ENCODE assay signal across 7 cellular contexts in genomic region chr2:49770919-49771318, GRCh38.
DNase-seq lines count a peak whose midpoint lies in the region; ATAC-seq and TF ChIP-seq lines count a peak whose summit lies in the region.

No MANE protein-coding gene starts in this region.

- no peak overlapping the region for H2AFZ ChIP-seq in parathyroid adenoma

- H3K27ac ChIP-seq in parathyroid adenoma: no peak overlapping the region

- H3K27me3 ChIP-seq in parathyroid adenoma (ENCODE audit: control insufficient read depth, insufficient read depth, low read length): no peaks in the 10 kb centered on the region

- H3K9ac ChIP-seq in parathyroid adenoma: no peak overlapping the region

- H3K4me3 ChIP-seq in epithelial cell of proximal tubule (ENCODE audit: low read depth, low read length) (no peak overlapping the region), parathyroid adenoma (ENCODE audit: low read depth, low read length) (no peak overlapping the region)

- H3K4me1 ChIP-seq in parathyroid adenoma: no peaks in the 10 kb centered on the region

- H3K4me2 ChIP-seq in parathyroid adenoma (ENCODE audit: low read length): no peak overlapping the region

- TF ChIP-seq CTCF in epithelial cell of proximal tubule (conservative IDR thresholded peaks at IDR 0.05; ENCODE audit: low read depth, low read length): peak; percentile 92
- peak; percentile 7 for TF ChIP-seq CTCF in parathyroid adenoma (IDR thresholded peaks at IDR 0.05)

- peak; percentile 44 for ATAC-seq in GM18858 (IDR thresholded peaks at IDR 0.05; ENCODE audit: unreplicated experiment)
- no peak for ATAC-seq in T-helper 17 cell

- H3K36me3 ChIP-seq in parathyroid adenoma (ENCODE audit: control insufficient read depth, insufficient read depth, low read length): no peaks in the 10 kb centered on the region

- no peaks in the 10 kb centered on the region for H3K27me3 Mint-ChIP-seq in T-helper 17 cell

- H3K9me3 ChIP-seq in parathyroid adenoma (ENCODE audit: control insufficient read depth, low read length) (no peaks in the 10 kb centered on the region), T-helper 17 cell (ENCODE audit: control insufficient read depth, low read length, poor library complexity, severe bottlenecking) (no peaks in the 10 kb centered on the region)

- no peaks in the 10 kb centered on the region for H3K79me2 ChIP-seq in parathyroid adenoma

- no peaks in the 10 kb centered on the region for H3K36me3 Mint-ChIP-seq in T-helper 17 cell (ENCODE audit: low read depth)

- no peak overlapping the region for H3K27ac Mint-ChIP-seq in T-helper 17 cell

- peak; percentile 14 for DNase-seq in LoVo (ENCODE audit: low spot score)
- no peak for DNase-seq in epithelial cell of proximal tubule (ENCODE audit: low read depth)
- DNase-seq in T-helper 17 cell: no peak
- DNase-seq in AG08395 (ENCODE audit: low spot score): no peak
- no peak for DNase-seq in stimulated activated naive CD4-positive, alpha-beta T cell (lab: John Stamatoyannopoulos, UW)

- H3K4me1 Mint-ChIP-seq in T-helper 17 cell: no peaks in the 10 kb centered on the region

- H3K4me3 Mint-ChIP-seq in T-helper 17 cell: no peak overlapping the region
